8 cellular contexts compared by ENCODE assay signal in the genomic region with DNA sequence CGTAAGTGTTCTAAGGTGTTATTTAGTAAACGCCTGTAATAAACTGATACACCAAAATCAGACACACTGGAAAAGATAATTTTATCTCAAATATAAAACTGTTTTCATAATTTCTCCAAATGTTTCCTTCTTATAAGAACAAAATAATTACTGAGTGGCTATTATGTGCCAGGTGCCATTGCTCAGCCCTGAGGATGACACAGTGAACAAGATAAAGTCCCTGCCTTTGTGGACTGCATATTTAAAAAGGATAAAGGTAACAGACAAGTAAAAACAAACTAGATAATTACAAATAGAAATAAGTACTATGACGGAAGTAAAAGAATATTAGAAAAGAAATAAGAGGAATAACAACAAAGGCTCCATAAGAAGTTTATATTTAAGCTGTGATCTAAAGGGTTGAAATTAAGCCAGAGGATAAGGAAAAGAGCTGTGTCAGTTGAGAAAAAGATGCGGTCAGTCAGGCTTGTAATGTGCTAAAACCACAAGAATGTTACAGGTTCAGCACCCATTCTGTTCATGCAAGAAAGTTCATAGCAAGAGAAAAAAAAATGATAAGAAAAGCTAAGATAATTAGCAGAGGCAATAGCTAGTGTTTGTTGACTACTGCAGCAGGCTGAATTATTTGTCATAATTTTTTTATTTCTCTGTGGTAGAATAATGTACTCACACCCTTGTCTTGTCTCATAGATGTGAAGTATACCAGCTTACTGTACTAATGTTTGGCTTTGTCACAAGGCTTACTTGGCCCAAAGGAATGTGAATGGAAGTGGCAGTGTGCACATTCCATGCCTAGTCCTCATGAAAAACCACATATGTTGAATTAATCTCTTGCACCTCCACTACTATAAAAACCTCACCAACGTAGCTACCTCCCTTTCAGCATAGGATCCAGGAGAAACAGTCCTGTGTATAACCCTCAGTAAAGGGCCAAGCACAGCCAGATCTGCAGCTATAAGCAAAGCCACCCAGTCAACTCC.
DNase-seq lines count a peak whose midpoint lies in the region; ATAC-seq, FAIRE-seq and TF ChIP-seq lines count a peak whose summit lies in the region.

No MANE protein-coding gene starts in this region.

- H3K27ac ChIP-seq in astrocyte (ENCODE audit: low read depth, low read length) (peak overlapping the region; percentile 60), pancreas (no peak overlapping the region)

- H3K36me3 ChIP-seq in astrocyte (ENCODE audit: insufficient read depth, low read length), result no peaks in the 10 kb centered on the region
- H3K36me3 ChIP-seq in pancreas, result no peaks in the 10 kb centered on the region

- no peaks in the 10 kb centered on the region for H4K20me1 ChIP-seq in astrocyte (ENCODE audit: insufficient read depth, low read length)

- H3K4me3 ChIP-seq in astrocyte (ENCODE audit: insufficient read depth, low read depth, low read length) (no peak overlapping the region), pancreas (no peak overlapping the region)

- peak overlapping the region; percentile 98 for H3K27ac Mint-ChIP-seq in astrocyte (ENCODE audit: unreplicated experiment)

- peaks cover 5% of the 10 kb centered on the region for H3K9me3 Mint-ChIP-seq in astrocyte (ENCODE audit: unreplicated experiment)

- ATAC-seq in GM19328 (IDR thresholded peaks at IDR 0.05; ENCODE audit: unreplicated experiment) (peak; percentile 55), HG03378 (IDR thresholded peaks at IDR 0.05; ENCODE audit: unreplicated experiment) (peak; percentile 67), pancreas (peak in 3 of 4 donors; percentile 22 to 43 (median 30))

- H3K27me3 ChIP-seq in astrocyte (ENCODE audit: insufficient read depth, low read length), result no peaks in the 10 kb centered on the region
- no peaks in the 10 kb centered on the region for H3K27me3 ChIP-seq in pancreas

- FAIRE-seq in astrocyte (lab: Jason Lieb, UNC), result peak; percentile 99
- no peak for FAIRE-seq in pancreas (lab: Jason Lieb, UNC)

- no peaks in the 10 kb centered on the region for H3K9me3 ChIP-seq in astrocyte (ENCODE audit: insufficient read depth, low read depth, low read length)
- no peaks in the 10 kb centered on the region for H3K9me3 ChIP-seq in pancreas

- WGBS in pancreas, 2 donors, result 84 to 87% methylated on average over 5 of the region's 5 CpGs

- H2AFZ ChIP-seq in astrocyte (ENCODE audit: low read depth, low read length), result no peak overlapping the region

- DNase-seq in astrocyte (ENCODE audit: low read depth) (peak; percentile 95), pancreas (no peak), NOMO-1 (lab: John Stamatoyannopoulos, UW; ENCODE audit: unreplicated experiment in 2 of 2) (no peak), NCI-H1048 (lab: John Stamatoyannopoulos, UW) (no peak), NCI-H345 (lab: John Stamatoyannopoulos, UW) (no peak)
- DNase-seq in activated CD8-positive, alpha-beta memory T cell treated with anti-CD3 and anti-CD28 coated beads, Interleukin-2, amount 50 U/mL, for 48 hours, result no peak

- peaks cover 31% of the 10 kb centered on the region for H3K4me1 ChIP-seq in astrocyte (ENCODE audit: insufficient read depth, low read length)
- H3K4me1 ChIP-seq in pancreas, result no peaks in the 10 kb centered on the region

- H3K36me3 Mint-ChIP-seq in astrocyte (ENCODE audit: low read depth, unreplicated experiment), result peaks cover 2% of the 10 kb centered on the region

- H3K4me2 ChIP-seq in astrocyte (ENCODE audit: low read length), result peak overlapping the region; percentile 57

- intact Hi-C loops in pancreas (cut with DNase I), result no loop called here

- no peaks in the 10 kb centered on the region for H3K79me2 ChIP-seq in astrocyte (ENCODE audit: insufficient read depth, low read length)

- peak overlapping the region; percentile 29 for H3K4me3 Mint-ChIP-seq in astrocyte (ENCODE audit: unreplicated experiment)

- H3K9ac ChIP-seq in astrocyte (ENCODE audit: low read length), result peak overlapping the region; percentile 3

- H3K27me3 Mint-ChIP-seq in astrocyte (ENCODE audit: low read depth, unreplicated experiment), result no peaks in the 10 kb centered on the region

- TF ChIP-seq CTCF in astrocyte (IDR thresholded peaks at IDR 0.05; ENCODE audit: insufficient read depth, low read depth, low read length) (no peak), pancreas (IDR thresholded peaks at IDR 0.05) (no peak)

- H3K4me1 Mint-ChIP-seq in astrocyte (ENCODE audit: low read depth, unreplicated experiment), result peaks cover 29% of the 10 kb centered on the region
